Comparison of ENCODE assay signal across 1 cellular context in the genomic region with DNA sequence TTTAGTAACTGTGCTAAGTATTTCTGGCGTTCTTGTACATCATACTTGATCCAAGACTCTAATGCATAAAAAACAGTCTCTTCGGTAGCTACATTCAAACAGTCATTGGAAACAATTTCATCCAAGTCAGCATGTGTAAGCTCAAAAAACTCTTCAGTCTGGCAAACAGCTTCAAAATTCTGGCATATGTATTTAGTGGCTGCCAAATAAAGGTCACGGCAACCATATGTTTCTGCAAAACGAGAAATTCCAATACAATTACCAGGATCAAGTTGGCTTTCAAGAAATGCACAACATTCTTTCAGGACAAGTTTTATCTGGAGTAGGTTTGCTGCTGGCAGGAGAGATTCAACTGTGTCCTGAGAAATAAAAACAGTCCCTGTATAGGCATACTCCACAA.
TF ChIP-seq lines count a peak whose summit lies in the region.

No MANE protein-coding gene starts in this region.

TF ChIP-seq in SK-N-SH treated with all-trans-retinoic acid at 6 μM for 48 hours, 23 proteins besides CTCF, POLR2A, EP300 and RAD21 (continued from another document):
- TF ChIP-seq, protein P1, sequence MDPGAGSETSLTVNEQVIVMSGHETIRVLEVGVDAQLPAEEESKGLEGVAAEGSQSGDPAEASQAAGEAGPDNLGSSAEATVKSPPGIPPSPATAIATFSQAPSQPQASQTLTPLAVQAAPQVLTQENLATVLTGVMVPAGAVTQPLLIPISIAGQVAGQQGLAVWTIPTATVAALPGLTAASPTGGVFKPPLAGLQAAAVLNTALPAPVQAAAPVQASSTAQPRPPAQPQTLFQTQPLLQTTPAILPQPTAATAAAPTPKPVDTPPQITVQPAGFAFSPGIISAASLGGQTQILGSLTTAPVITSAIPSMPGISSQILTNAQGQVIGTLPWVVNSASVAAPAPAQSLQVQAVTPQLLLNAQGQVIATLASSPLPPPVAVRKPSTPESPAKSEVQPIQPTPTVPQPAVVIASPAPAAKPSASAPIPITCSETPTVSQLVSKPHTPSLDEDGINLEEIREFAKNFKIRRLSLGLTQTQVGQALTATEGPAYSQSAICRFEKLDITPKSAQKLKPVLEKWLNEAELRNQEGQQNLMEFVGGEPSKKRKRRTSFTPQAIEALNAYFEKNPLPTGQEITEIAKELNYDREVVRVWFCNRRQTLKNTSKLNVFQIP (CRISPR knock-in tag; IDR thresholded peaks at IDR 0.05; ENCODE audit: borderline replicate concordance, low read depth) = no peak
- TF ChIP-seq TSHZ2 (CRISPR knock-in tag; IDR thresholded peaks at IDR 0.05) (no peak), ZFP3 (CRISPR knock-in tag; IDR thresholded peaks at IDR 0.05) (no peak), ZNF70 (CRISPR knock-in tag; IDR thresholded peaks at IDR 0.05) (no peak), SNAI2 (CRISPR knock-in tag; IDR thresholded peaks at IDR 0.05) (no peak)
- TF ChIP-seq, protein P2, sequence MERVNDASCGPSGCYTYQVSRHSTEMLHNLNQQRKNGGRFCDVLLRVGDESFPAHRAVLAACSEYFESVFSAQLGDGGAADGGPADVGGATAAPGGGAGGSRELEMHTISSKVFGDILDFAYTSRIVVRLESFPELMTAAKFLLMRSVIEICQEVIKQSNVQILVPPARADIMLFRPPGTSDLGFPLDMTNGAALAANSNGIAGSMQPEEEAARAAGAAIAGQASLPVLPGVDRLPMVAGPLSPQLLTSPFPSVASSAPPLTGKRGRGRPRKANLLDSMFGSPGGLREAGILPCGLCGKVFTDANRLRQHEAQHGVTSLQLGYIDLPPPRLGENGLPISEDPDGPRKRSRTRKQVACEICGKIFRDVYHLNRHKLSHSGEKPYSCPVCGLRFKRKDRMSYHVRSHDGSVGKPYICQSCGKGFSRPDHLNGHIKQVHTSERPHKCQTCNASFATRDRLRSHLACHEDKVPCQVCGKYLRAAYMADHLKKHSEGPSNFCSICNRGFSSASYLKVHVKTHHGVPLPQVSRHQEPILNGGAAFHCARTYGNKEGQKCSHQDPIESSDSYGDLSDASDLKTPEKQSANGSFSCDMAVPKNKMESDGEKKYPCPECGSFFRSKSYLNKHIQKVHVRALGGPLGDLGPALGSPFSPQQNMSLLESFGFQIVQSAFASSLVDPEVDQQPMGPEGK (CRISPR knock-in tag; IDR thresholded peaks at IDR 0.05; ENCODE audit: borderline replicate concordance) = no peak
